Comparison of ENCODE assay signal across 8 cellular contexts in the genomic region with DNA sequence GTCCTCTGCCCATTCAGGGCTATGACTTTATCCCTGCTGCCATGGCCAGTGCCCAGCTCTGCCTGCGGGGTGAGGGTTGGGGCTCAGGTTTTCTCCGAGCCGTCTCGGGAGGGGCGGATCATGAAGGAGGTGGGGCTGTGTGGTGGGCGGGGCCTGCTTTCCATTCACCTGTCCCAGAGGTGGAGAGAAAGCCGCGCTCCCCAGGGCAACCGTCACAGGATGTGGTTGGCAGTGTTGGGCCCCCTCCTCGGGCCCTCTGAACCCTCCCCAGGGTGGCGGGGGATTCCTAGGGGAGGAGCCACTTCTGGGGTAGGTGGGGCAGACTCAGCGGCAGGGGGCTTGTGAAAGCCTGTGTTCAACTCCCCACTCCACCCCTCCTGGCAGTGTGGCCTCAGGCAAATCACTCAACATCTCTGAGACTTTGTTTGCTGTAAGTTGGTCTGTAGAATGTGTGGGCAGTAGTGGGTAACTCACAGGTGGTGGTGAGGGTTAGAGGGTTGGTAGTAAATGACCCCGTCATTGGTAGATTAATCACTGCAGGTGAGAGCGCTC. TPM values are rescaled to one million over a fixed set of nuclear protein-coding genes. Genes with fewer than 3 reads are reported as not detected.
A peak's percentile ranks its signal among the peaks of the same experiment; 100 is the strongest.
DNase-seq lines count a peak whose midpoint lies in the region; ATAC-seq and TF ChIP-seq lines count a peak whose summit lies in the region.

No MANE protein-coding gene starts in this region.

- H3K27ac ChIP-seq in HUES6 (ENCODE audit: low read depth, low read length) (no peak overlapping the region), MM.1S (ENCODE audit: low read length) (no peak overlapping the region)

- H3K9me3 ChIP-seq in HUES6 (ENCODE audit: control insufficient read depth, insufficient read depth, low read depth, low read length), result no peaks in the 10 kb centered on the region
- no peaks in the 10 kb centered on the region for H3K9me3 ChIP-seq in MM.1S (replicated peaks; ENCODE audit: insufficient read depth, low read length)

- no peak for TF ChIP-seq CTCF in MM.1S (IDR thresholded peaks at IDR 0.05; ENCODE audit: low read length)

- intact Hi-C loops in head of caudate nucleus (cut with DNase I), result no loop called here

- no peak overlapping the region for H3K4me2 ChIP-seq in MM.1S (ENCODE audit: low read depth, low read length)

- POLR2A ChIA-PET in activated CD8-positive, alpha-beta T cell treated with anti-CD3 and anti-CD28 coated beads, Interleukin-2, amount 10 ng/mL, durations not matched to agents 7 days and 5 days (lab: Charles Lee), result interaction anchor here (0.9 to 3.7 kb wide), 8 partner anchors 12 to 90 kb away, joined by 3 to 18 read pairs (median 6); no protein-coding TSS in a partner anchor

- DNase-seq in activated CD8-positive, alpha-beta T cell treated with anti-CD3 and anti-CD28 coated beads, Interleukin-2, amount 10 ng/mL, durations not matched to agents 7 days and 5 days, result peak; percentile 86
- DNase-seq in stimulated activated CD8-positive, alpha-beta memory T cell treated with anti-CD3 and anti-CD28 coated beads, Interleukin-12 subunit alpha, Interleukin-12 subunit beta, amount 100 ng/mL, for 1 hour (ENCODE audit: low read depth), result peak; percentile 77
- DNase-seq in globus pallidus (ENCODE audit: low spot score), result no peak
- no peak for DNase-seq in inferior parietal cortex (ENCODE audit: extremely low spot score)
- DNase-seq in head of caudate nucleus, result no peak
- no peak for DNase-seq in MM.1S

- H3K27ac Mint-ChIP-seq in activated CD8-positive, alpha-beta T cell treated with anti-CD3 and anti-CD28 coated beads, Interleukin-2, amount 10 ng/mL, durations not matched to agents 7 days and 5 days, result peak overlapping the region; percentile 85

- peaks cover 62% of the 10 kb centered on the region for H3K36me3 Mint-ChIP-seq in activated CD8-positive, alpha-beta T cell treated with anti-CD3 and anti-CD28 coated beads, Interleukin-2, amount 10 ng/mL, durations not matched to agents 7 days and 5 days (ENCODE audit: low read depth)

- peaks cover 69% of the 10 kb centered on the region for H3K4me1 Mint-ChIP-seq in activated CD8-positive, alpha-beta T cell treated with anti-CD3 and anti-CD28 coated beads, Interleukin-2, amount 10 ng/mL, durations not matched to agents 7 days and 5 days (ENCODE audit: low read depth)

- no peaks in the 10 kb centered on the region for H3K9me2 ChIP-seq in MM.1S (replicated peaks; ENCODE audit: insufficient read depth, low read length)

- H3K27me3 ChIP-seq in HUES6 (ENCODE audit: control insufficient read depth, insufficient read depth, low read length), result peaks cover 82% of the 10 kb centered on the region
- no peaks in the 10 kb centered on the region for H3K27me3 ChIP-seq in MM.1S (replicated peaks; ENCODE audit: insufficient read depth, low read length)

- H3K79me2 ChIP-seq in MM.1S (ENCODE audit: low read length), result no peaks in the 10 kb centered on the region

- H4K20me1 ChIP-seq in MM.1S (ENCODE audit: insufficient read depth, low read length), result no peaks in the 10 kb centered on the region

- no peaks in the 10 kb centered on the region for H3K9me3 Mint-ChIP-seq in activated CD8-positive, alpha-beta T cell treated with anti-CD3 and anti-CD28 coated beads, Interleukin-2, amount 10 ng/mL, durations not matched to agents 7 days and 5 days (ENCODE audit: insufficient read depth)

- no peaks in the 10 kb centered on the region for H3F3A ChIP-seq in MM.1S (ENCODE audit: insufficient read depth, low read length)

- H3K4me1 ChIP-seq in HUES6 (ENCODE audit: control insufficient read depth, insufficient read depth, low read length) (peaks cover 21% of the 10 kb centered on the region), MM.1S (ENCODE audit: low read length) (no peaks in the 10 kb centered on the region)

- no peak overlapping the region for H2AFZ ChIP-seq in MM.1S (ENCODE audit: low read length)

- no peaks in the 10 kb centered on the region for H3K36me3 ChIP-seq in HUES6 (ENCODE audit: control insufficient read depth, insufficient read depth, low read length)
- no peaks in the 10 kb centered on the region for H3K36me3 ChIP-seq in MM.1S (replicated peaks; ENCODE audit: insufficient read depth, low read length)

- H3K4me3 Mint-ChIP-seq in activated CD8-positive, alpha-beta T cell treated with anti-CD3 and anti-CD28 coated beads, Interleukin-2, amount 10 ng/mL, durations not matched to agents 7 days and 5 days, result peak overlapping the region; percentile 19

- H3K27me3 Mint-ChIP-seq in activated CD8-positive, alpha-beta T cell treated with anti-CD3 and anti-CD28 coated beads, Interleukin-2, amount 10 ng/mL, durations not matched to agents 7 days and 5 days (ENCODE audit: low read depth), result no peaks in the 10 kb centered on the region

- peak; percentile 52 for ATAC-seq in activated CD8-positive, alpha-beta T cell treated with anti-CD3 and anti-CD28 coated beads, Interleukin-2, amount 10 ng/mL, durations not matched to agents 7 days and 5 days

- H3K4me3 ChIP-seq in HUES6 (ENCODE audit: low read depth, low read length) (peak overlapping the region; percentile 47), iPS-11a (ENCODE audit: low read depth, low read length) (peak overlapping the region; percentile 13), MM.1S (ENCODE audit: low read length) (no peak overlapping the region)

- CTCF ChIA-PET in activated CD8-positive, alpha-beta T cell treated with anti-CD3 and anti-CD28 coated beads, Interleukin-2, amount 10 ng/mL, durations not matched to agents 7 days and 5 days (lab: Charles Lee), result no interaction called here

- H3K9ac ChIP-seq in HUES6 (ENCODE audit: low read length), result no peak overlapping the region
- H3K9ac ChIP-seq in MM.1S (ENCODE audit: low read length), result no peak overlapping the region

RNA-seq across cellular contexts. Expression of gene CD6, which starts 50.3 kb away (rescaled TPM):
- total RNA-seq in activated CD8-positive, alpha-beta T cell treated with anti-CD3 and anti-CD28 coated beads, Interleukin-2, amount 10 ng/mL, durations not matched to agents 7 days and 5 days, result 100 to 1,000 TPM; 214 to 222 TPM

Comparison
In these comparisons a context has a peak if more than half of its experiments do, and no peak if none do; other contexts are left out.
1. DNase-seq: peak in activated CD8-positive, alpha-beta T cell treated with anti-CD3 and anti-CD28 coated beads, Interleukin-2, amount 10 ng/mL, durations not matched to agents 7 days and 5 days (single experiment) and stimulated activated CD8-positive, alpha-beta memory T cell treated with anti-CD3 and anti-CD28 coated beads, Interleukin-12 subunit alpha, Interleukin-12 subunit beta, amount 100 ng/mL, for 1 hour (single experiment); none in globus pallidus (single experiment), inferior parietal cortex (single experiment), head of caudate nucleus (0 of 42) and MM.1S (single experiment).